In genomic region chr12:109963743-109964429, GRCh38 we compare ENCODE assay signal across 15 cellular contexts. TPM values are rescaled to one million over a fixed set of nuclear protein-coding genes. Genes with fewer than 3 reads are reported as not detected.
DNase-seq lines count a peak whose midpoint lies in the region; ATAC-seq and TF ChIP-seq lines count a peak whose summit lies in the region.
"Had no signal": no experiment of that assay in that cellular context is flagged by ENCODE, and none has a peak within 500 bp of the region (broad histone marks: within the 10 kb centered on the region; RNA-seq: fewer than 3 reads in every experiment).

No MANE protein-coding gene starts in this region.

- no peak overlapping the region for H3K18ac ChIP-seq in mesendoderm (ENCODE audit: low read length)

- H3K9me3 Mint-ChIP-seq in CD4-positive, alpha-beta T cell: no peaks in the 10 kb centered on the region
- H3K9me3 Mint-ChIP-seq: activated CD4-positive, alpha-beta memory T cell treated with anti-CD3 and anti-CD28 coated beads for 36 hours had no signal

- H4K20me1 ChIP-seq in Loucy (ENCODE audit: insufficient read depth, low read length, poor library complexity, severe bottlenecking): no peaks in the 10 kb centered on the region
- no peaks in the 10 kb centered on the region for H4K20me1 ChIP-seq in fibroblast of lung (ENCODE audit: control insufficient read depth, extremely low read depth, insufficient read depth, low read length)

- no peak overlapping the region for H3K4ac ChIP-seq in mesendoderm (ENCODE audit: low read depth, low read length)

- H3K9ac ChIP-seq in Loucy (ENCODE audit: low read depth, low read length, poor library complexity, severe bottlenecking): no peak overlapping the region
- no peak overlapping the region for H3K9ac ChIP-seq in fibroblast of lung (ENCODE audit: insufficient read depth, low read length)
- no peak overlapping the region for H3K9ac ChIP-seq in mesendoderm (ENCODE audit: low read length)

- no peak overlapping the region for H3K23ac ChIP-seq in mesendoderm (ENCODE audit: low read length)

- intact Hi-C loops in CD4-positive, alpha-beta T cell (cut with DNase I, micrococcal nuclease): no loop called here
- intact Hi-C loops in ovary (cut with DNase I): no loop called here

- H2AFZ ChIP-seq in Loucy (ENCODE audit: low read length): no peak overlapping the region
- H2AFZ ChIP-seq in fibroblast of lung (ENCODE audit: low read length): no peak overlapping the region

- H3K79me1 ChIP-seq in mesendoderm (ENCODE audit: low read length): no peaks in the 10 kb centered on the region

- H3K27ac Mint-ChIP-seq in CD4-positive, alpha-beta T cell: peak overlapping the region; percentile 59
- H3K27ac Mint-ChIP-seq: activated CD4-positive, alpha-beta memory T cell treated with anti-CD3 and anti-CD28 coated beads for 36 hours had no signal

- H3K27me3 Mint-ChIP-seq in CD4-positive, alpha-beta T cell: no peaks in the 10 kb centered on the region
- H3K27me3 Mint-ChIP-seq: activated CD4-positive, alpha-beta memory T cell treated with anti-CD3 and anti-CD28 coated beads for 36 hours had no signal

- H3K4me1 Mint-ChIP-seq in CD4-positive, alpha-beta T cell (ENCODE audit: low read depth): peaks cover 14% of the 10 kb centered on the region

- TF ChIP-seq CTCF in CD4-positive, alpha-beta T cell (IDR thresholded peaks at IDR 0.05): no peak
- TF ChIP-seq CTCF in Loucy (conservative IDR thresholded peaks at IDR 0.05; ENCODE audit: low read length): no peak
- no peak for TF ChIP-seq CTCF in fibroblast of lung (conservative IDR thresholded peaks at IDR 0.05 in 1 of 2, IDR thresholded peaks at IDR 0.05 in 1 of 2; ENCODE audit: low read depth in 1 of 2, low read length in 2 of 2)
- TF ChIP-seq CTCF in ovary (IDR thresholded peaks at IDR 0.05): no peak

- H4K8ac ChIP-seq in mesendoderm (ENCODE audit: low read depth, low read length): no peak overlapping the region

- WGBS in ovary, 3 donors: 20 to 27% (median 22%) methylated on average over 4 of the region's 4 CpGs
- WGBS in mesendoderm (ENCODE audit: extremely low coverage, insufficient coverage, low lambda C conversion rate): no CpG with 5 or more reads among the region's 4 CpGs

- no peak overlapping the region for H2BK120ac ChIP-seq in mesendoderm (ENCODE audit: low read depth, low read length)

- CTCF ChIA-PET in CD4-positive, alpha-beta T cell (lab: Charles Lee): interaction anchor here (0.8 to 1.6 kb wide), 2 partner anchors 13 to 871 kb away, joined by 3 read pairs; partner anchors contain the start of gene ALKBH2

- H2BK5ac ChIP-seq in mesendoderm (ENCODE audit: low read length): no peak overlapping the region

- peaks cover 79% of the 10 kb centered on the region; the same call in 1 of the 2 replicates for H3K36me3 ChIP-seq in Loucy (ENCODE audit: insufficient read depth, low read length)
- H3K36me3 ChIP-seq in fibroblast of lung (ENCODE audit: control insufficient read depth, insufficient read depth, low read length): peaks cover 9% of the 10 kb centered on the region
- H3K36me3 ChIP-seq in ovary: no peaks in the 10 kb centered on the region
- H3K36me3 ChIP-seq in mesendoderm (ENCODE audit: control insufficient read depth, insufficient read depth, low read length): peaks cover 4% of the 10 kb centered on the region

- TF ChIP-seq POLR2A in ovary (IDR thresholded peaks at IDR 0.05): no peak

- no peak for DNase-seq in CD4-positive, alpha-beta T cell
- DNase-seq in fibroblast of lung (ENCODE audit: low read depth in 2 of 2): peak; percentile 60 to 84
- peak; percentile 27 to 57 (median 36) for DNase-seq in ovary
- DNase-seq in mesendoderm: no peak
- DNase-seq in RKO (ENCODE audit: low spot score): no peak
- DNase-seq: activated CD4-positive, alpha-beta memory T cell treated with anti-CD3 and anti-CD28 coated beads for 36 hours; foreskin keratinocyte; MM.1S; NCI-H510A; SJCRH30; testis had no signal

- no peak overlapping the region for H4K5ac ChIP-seq in mesendoderm (ENCODE audit: low read length)

- no peak overlapping the region for H2AK5ac ChIP-seq in mesendoderm (ENCODE audit: low read length)

- no peak overlapping the region for H2BK15ac ChIP-seq in mesendoderm (replicated peaks; ENCODE audit: low read depth)

- TF ChIP-seq EP300 in ovary (IDR thresholded peaks at IDR 0.05): no peak

- no peak overlapping the region for H3K56ac ChIP-seq in mesendoderm (ENCODE audit: low read length)

- peak overlapping the region; percentile 32 for H3K4me2 ChIP-seq in Loucy (ENCODE audit: low read depth, low read length, poor library complexity, severe bottlenecking)
- H3K4me2 ChIP-seq in fibroblast of lung (ENCODE audit: extremely low read depth, insufficient read depth, low read length): no peak overlapping the region
- no peak overlapping the region for H3K4me2 ChIP-seq in mesendoderm (ENCODE audit: low read length)

- H3K36me3 Mint-ChIP-seq in CD4-positive, alpha-beta T cell (ENCODE audit: low read depth): peaks cover 87% of the 10 kb centered on the region

- ATAC-seq in CD4-positive, alpha-beta T cell (ENCODE audit: poor library complexity): no peak
- ATAC-seq in HG03139 (IDR thresholded peaks at IDR 0.05; ENCODE audit: unreplicated experiment): no peak
- no peak for ATAC-seq in GM18907 (IDR thresholded peaks at IDR 0.05; ENCODE audit: unreplicated experiment)
- ATAC-seq: foreskin keratinocyte, GM12878 had no signal

- H3F3A ChIP-seq in Loucy (ENCODE audit: low read depth): peaks cover 4% of the 10 kb centered on the region; the same call in 1 of the 2 replicates

- POLR2A ChIA-PET in CD4-positive, alpha-beta T cell (lab: Charles Lee): interaction anchor here (0.6 to 1.0 kb wide), 2 partner anchors 17 to 22 kb away, joined by 3 read pairs; no protein-coding TSS in a partner anchor

- no peaks in the 10 kb centered on the region for H3K9me2 ChIP-seq in Loucy (replicated peaks; ENCODE audit: low read depth, low read length)

- no peak overlapping the region for H3K27ac ChIP-seq in CD4-positive, alpha-beta T cell (ENCODE audit: low read depth, low read length)
- H3K27ac ChIP-seq in fibroblast of lung (ENCODE audit: insufficient read depth, low read length) (no peak overlapping the region), ovary (peak overlapping the region in 1 of 2 donors; percentile 48), mesendoderm (ENCODE audit: low read depth, low read length) (no peak overlapping the region)
- H3K27ac ChIP-seq: foreskin keratinocyte, SJCRH30, testis had no signal

- H3K4me3 Mint-ChIP-seq in CD4-positive, alpha-beta T cell: no peak overlapping the region
- H3K4me3 Mint-ChIP-seq: activated CD4-positive, alpha-beta memory T cell treated with anti-CD3 and anti-CD28 coated beads for 36 hours had no signal

- no peaks in the 10 kb centered on the region for H3K27me3 ChIP-seq in CD4-positive, alpha-beta T cell (ENCODE audit: control insufficient read depth, insufficient read depth, low read length)
- H3K27me3 ChIP-seq in Loucy (ENCODE audit: insufficient read depth, low read length, poor library complexity, severe bottlenecking): no peaks in the 10 kb centered on the region
- H3K27me3 ChIP-seq in fibroblast of lung (ENCODE audit: control insufficient read depth, insufficient read depth, low read length): no peaks in the 10 kb centered on the region
- no peaks in the 10 kb centered on the region for H3K27me3 ChIP-seq in ovary
- H3K27me3 ChIP-seq in mesendoderm (ENCODE audit: insufficient read depth, low read length, poor library complexity): no peaks in the 10 kb centered on the region
- H3K27me3 ChIP-seq: foreskin keratinocyte, SJCRH30, testis had no signal

- H3K9me3 ChIP-seq in CD4-positive, alpha-beta T cell (ENCODE audit: control insufficient read depth, low read length): no peaks in the 10 kb centered on the region
- H3K9me3 ChIP-seq in Loucy (ENCODE audit: insufficient read depth, low read depth, low read length) (no peaks in the 10 kb centered on the region), fibroblast of lung (ENCODE audit: control insufficient read depth, insufficient read depth, low read depth, low read length) (no peaks in the 10 kb centered on the region), ovary (no peaks in the 10 kb centered on the region)
- H3K9me3 ChIP-seq: SJCRH30, testis had no signal

- H3K79me2 ChIP-seq in Loucy (ENCODE audit: insufficient read depth, low read length) (no peaks in the 10 kb centered on the region), fibroblast of lung (ENCODE audit: control insufficient read depth, insufficient read depth, low read length) (no peaks in the 10 kb centered on the region), mesendoderm (ENCODE audit: control insufficient read depth, insufficient read depth, low read length) (no peaks in the 10 kb centered on the region)

- H3K4me3 ChIP-seq in Loucy (ENCODE audit: low read length, poor library complexity, severe bottlenecking) (no peak overlapping the region), fibroblast of lung (replicated peaks in 1 of 4; ENCODE audit: control extremely low read depth in 1 of 4, insufficient read depth in 1 of 4, low read depth in 3 of 4, low read length in 4 of 4) (no peak overlapping the region), ovary (no peak overlapping the region), mesendoderm (ENCODE audit: low read length) (no peak overlapping the region)
- H3K4me3 ChIP-seq: GM12878, SJCRH30, testis had no signal

- H3K4me1 ChIP-seq in Loucy (ENCODE audit: insufficient read depth, low read length, poor library complexity, severe bottlenecking) (peaks cover 25% of the 10 kb centered on the region), fibroblast of lung (ENCODE audit: control insufficient read depth, extremely low read depth, insufficient read depth, low read length) (peaks cover 2% of the 10 kb centered on the region), ovary (ENCODE audit: insufficient read depth) (no peaks in the 10 kb centered on the region), mesendoderm (ENCODE audit: control insufficient read depth, low read depth, low read length) (no peaks in the 10 kb centered on the region)
- H3K4me1 ChIP-seq: foreskin keratinocyte, SJCRH30, testis had no signal

RNA-seq across cellular contexts. Expression of gene GIT2, which starts 32.3 kb away (rescaled TPM):
- total RNA-seq in CD4-positive, alpha-beta T cell: 10 to 100 TPM; 68.6 to 70.7 TPM
- total RNA-seq in fibroblast of lung: 30.3 and 47.9 TPM in 2 replicates
- polyA plus RNA-seq in fibroblast of lung: 53.5 and 54.3 TPM in 2 replicates
- 35.3 and 39.9 TPM in 2 replicates for polyA plus RNA-seq in fibroblast of lung (2012)
- polyA minus RNA-seq in fibroblast of lung (ENCODE audit: low replicate concordance): 53.2 and 56.8 TPM in 2 replicates
- 10 to 100 TPM; 26.4 to 58.8 (median 43.7) TPM for total RNA-seq in ovary
- 10 to 100 TPM; 17.4 to 54.1 TPM for polyA plus RNA-seq in ovary
- polyA plus RNA-seq in mesendoderm (2013, experiment 1 of 2): 11.5 TPM
- 11.8 TPM for polyA plus RNA-seq in mesendoderm (2013, experiment 2 of 2)

RNA-seq across cellular contexts. Expression of gene ANKRD13A, which starts 35.3 kb away (rescaled TPM):
- total RNA-seq in CD4-positive, alpha-beta T cell: 10 to 100 TPM; 51.6 to 52.3 TPM
- 82.4 and 168 TPM in 2 replicates for total RNA-seq in fibroblast of lung
- 246 and 340 TPM in 2 replicates for polyA plus RNA-seq in fibroblast of lung
- 132 and 183 TPM in 2 replicates for polyA plus RNA-seq in fibroblast of lung (2012)
- 302 and 374 TPM in 2 replicates for polyA minus RNA-seq in fibroblast of lung (ENCODE audit: low replicate concordance)
- 10 to 100 TPM; 29.5 to 45.0 (median 35.2) TPM for total RNA-seq in ovary
- 10 to 100 TPM; 18.3 to 53.4 TPM for polyA plus RNA-seq in ovary
- polyA plus RNA-seq in mesendoderm (2013, experiment 1 of 2): 13.3 TPM
- polyA plus RNA-seq in mesendoderm (2013, experiment 2 of 2): 13.3 TPM

Comparison
In these comparisons a context has a peak if more than half of its experiments do, and no peak if none do; other contexts are left out.
1. DNase-seq: peak in fibroblast of lung (2 of 2) and ovary (5 of 5); none in CD4-positive, alpha-beta T cell (0 of 10), mesendoderm (single experiment) and RKO (single experiment).